In the genomic region with DNA sequence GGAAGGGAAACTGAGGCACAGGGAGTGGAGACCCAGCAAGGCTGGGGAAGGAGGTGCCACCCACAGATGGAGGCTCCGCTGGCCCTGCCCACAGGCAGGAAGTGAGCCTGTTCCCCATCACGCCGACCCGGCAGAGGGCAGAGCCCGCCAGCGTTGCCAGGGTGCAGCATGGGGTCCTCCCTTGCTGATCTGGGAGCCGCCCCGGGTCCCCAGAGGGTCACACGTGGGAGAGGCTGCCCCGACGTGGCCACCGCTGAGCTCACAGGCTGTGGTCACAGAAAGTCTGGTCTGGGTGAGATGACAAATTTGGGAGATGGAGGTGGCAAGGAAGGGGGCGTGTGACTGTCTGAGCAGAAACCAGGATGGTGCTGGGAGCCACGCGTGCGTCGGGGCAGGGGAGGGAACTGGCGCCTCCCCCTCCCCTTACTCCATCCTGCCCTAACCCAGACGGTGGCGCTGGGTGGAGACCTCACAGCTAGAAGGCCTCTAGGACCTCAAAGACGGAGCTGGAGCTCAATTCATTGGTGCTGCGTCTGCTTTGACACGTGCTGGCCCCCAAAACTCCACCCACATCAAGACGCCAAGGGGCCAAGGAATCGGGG, we compare ENCODE assay signal across 1 cellular context.
TF ChIP-seq lines count a peak whose summit lies in the region.

No MANE protein-coding gene starts in this region.

TF ChIP-seq in GM23338, 12 proteins besides CTCF, POLR2A, EP300 and RAD21 (continued from another document):
- TF ChIP-seq, protein P1, sequence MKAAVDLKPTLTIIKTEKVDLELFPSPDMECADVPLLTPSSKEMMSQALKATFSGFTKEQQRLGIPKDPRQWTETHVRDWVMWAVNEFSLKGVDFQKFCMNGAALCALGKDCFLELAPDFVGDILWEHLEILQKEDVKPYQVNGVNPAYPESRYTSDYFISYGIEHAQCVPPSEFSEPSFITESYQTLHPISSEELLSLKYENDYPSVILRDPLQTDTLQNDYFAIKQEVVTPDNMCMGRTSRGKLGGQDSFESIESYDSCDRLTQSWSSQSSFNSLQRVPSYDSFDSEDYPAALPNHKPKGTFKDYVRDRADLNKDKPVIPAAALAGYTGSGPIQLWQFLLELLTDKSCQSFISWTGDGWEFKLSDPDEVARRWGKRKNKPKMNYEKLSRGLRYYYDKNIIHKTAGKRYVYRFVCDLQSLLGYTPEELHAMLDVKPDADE (IDR thresholded peaks at IDR 0.05): no peak
- TF ChIP-seq STAT1 (IDR thresholded peaks at IDR 0.05; ENCODE audit: unreplicated experiment) (no peak), ZNF114 (CRISPR knock-in tag; IDR thresholded peaks at IDR 0.05) (no peak), POLR2AphosphoS5 (IDR thresholded peaks at IDR 0.05; ENCODE audit: low read depth) (no peak), EZH2phosphoT487 (IDR thresholded peaks at IDR 0.05; ENCODE audit: unreplicated experiment) (no peak), CREB1 (CRISPR knock-in tag; IDR thresholded peaks at IDR 0.05; ENCODE audit: low read depth) (no peak), NANOG (IDR thresholded peaks at IDR 0.05; ENCODE audit: borderline replicate concordance) (no peak), REST (IDR thresholded peaks at IDR 0.05; ENCODE audit: unreplicated experiment) (no peak), EZH2 (IDR thresholded peaks at IDR 0.05; ENCODE audit: low read depth, unreplicated experiment) (no peak), JUNB (IDR thresholded peaks at IDR 0.05; ENCODE audit: unreplicated experiment) (no peak)
- TF ChIP-seq, protein P2, sequence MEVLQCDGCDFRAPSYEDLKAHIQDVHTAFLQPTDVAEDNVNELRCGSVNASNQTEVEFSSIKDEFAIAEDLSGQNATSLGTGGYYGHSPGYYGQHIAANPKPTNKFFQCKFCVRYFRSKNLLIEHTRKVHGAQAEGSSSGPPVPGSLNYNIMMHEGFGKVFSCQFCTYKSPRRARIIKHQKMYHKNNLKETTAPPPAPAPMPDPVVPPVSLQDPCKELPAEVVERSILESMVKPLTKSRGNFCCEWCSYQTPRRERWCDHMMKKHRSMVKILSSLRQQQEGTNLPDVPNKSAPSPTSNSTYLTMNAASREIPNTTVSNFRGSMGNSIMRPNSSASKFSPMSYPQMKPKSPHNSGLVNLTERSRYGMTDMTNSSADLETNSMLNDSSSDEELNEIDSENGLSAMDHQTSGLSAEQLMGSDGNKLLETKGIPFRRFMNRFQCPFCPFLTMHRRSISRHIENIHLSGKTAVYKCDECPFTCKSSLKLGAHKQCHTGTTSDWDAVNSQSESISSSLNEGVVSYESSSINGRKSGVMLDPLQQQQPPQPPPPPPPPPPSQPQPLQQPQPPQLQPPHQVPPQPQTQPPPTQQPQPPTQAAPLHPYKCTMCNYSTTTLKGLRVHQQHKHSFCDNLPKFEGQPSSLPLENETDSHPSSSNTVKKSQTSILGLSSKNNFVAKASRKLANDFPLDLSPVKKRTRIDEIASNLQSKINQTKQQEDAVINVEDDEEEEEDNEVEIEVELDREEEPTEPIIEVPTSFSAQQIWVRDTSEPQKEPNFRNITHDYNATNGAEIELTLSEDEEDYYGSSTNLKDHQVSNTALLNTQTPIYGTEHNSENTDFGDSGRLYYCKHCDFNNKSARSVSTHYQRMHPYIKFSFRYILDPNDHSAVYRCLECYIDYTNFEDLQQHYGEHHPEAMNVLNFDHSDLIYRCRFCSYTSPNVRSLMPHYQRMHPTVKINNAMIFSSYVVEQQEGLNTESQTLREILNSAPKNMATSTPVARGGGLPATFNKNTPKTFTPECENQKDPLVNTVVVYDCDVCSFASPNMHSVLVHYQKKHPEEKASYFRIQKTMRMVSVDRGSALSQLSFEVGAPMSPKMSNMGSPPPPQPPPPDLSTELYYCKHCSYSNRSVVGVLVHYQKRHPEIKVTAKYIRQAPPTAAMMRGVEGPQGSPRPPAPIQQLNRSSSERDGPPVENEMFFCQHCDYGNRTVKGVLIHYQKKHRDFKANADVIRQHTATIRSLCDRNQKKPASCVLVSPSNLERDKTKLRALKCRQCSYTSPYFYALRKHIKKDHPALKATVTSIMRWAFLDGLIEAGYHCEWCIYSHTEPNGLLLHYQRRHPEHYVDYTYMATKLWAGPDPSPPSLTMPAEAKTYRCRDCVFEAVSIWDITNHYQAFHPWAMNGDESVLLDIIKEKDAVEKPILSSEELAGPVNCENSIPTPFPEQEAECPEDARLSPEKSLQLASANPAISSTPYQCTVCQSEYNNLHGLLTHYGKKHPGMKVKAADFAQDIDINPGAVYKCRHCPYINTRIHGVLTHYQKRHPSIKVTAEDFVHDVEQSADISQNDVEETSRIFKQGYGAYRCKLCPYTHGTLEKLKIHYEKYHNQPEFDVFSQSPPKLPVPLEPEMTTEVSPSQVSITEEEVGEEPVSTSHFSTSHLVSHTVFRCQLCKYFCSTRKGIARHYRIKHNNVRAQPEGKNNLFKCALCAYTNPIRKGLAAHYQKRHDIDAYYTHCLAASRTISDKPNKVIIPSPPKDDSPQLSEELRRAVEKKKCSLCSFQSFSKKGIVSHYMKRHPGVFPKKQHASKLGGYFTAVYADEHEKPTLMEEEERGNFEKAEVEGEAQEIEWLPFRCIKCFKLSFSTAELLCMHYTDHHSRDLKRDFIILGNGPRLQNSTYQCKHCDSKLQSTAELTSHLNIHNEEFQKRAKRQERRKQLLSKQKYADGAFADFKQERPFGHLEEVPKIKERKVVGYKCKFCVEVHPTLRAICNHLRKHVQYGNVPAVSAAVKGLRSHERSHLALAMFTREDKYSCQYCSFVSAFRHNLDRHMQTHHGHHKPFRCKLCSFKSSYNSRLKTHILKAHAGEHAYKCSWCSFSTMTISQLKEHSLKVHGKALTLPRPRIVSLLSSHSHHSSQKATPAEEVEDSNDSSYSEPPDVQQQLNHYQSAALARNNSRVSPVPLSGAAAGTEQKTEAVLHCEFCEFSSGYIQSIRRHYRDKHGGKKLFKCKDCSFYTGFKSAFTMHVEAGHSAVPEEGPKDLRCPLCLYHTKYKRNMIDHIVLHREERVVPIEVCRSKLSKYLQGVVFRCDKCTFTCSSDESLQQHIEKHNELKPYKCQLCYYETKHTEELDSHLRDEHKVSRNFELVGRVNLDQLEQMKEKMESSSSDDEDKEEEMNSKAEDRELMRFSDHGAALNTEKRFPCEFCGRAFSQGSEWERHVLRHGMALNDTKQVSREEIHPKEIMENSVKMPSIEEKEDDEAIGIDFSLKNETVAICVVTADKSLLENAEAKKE (CRISPR knock-in tag; IDR thresholded peaks at IDR 0.05): no peak
